10 cellular contexts compared by ENCODE assay signal in the genomic region with DNA sequence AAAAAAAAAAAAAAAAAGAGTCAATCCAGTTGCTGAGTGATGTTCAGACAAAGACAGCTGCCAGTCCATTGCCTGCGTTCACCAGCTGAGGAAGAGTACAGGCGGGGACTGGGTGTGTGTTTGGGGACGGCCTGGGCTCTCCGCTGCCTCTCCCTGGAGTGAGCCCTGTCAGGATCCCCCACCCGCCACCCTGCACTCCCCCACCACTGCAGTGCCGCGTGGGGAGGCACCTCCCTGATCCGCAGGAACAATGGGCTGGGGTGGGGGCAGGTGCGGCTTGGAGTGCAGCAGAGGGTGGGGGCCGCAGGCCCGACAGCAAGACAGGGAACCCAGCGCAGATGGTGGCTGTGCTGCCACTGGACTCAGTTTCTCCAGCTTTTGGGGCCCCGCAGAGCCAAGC. TPM values are rescaled to one million over a fixed set of nuclear protein-coding genes. Genes with fewer than 3 reads are reported as not detected.
DNase-seq lines count a peak whose midpoint lies in the region; ATAC-seq and TF ChIP-seq lines count a peak whose summit lies in the region.
"Had no signal": no experiment of that assay in that cellular context is flagged by ENCODE, and none has a peak within 500 bp of the region (broad histone marks: within the 10 kb centered on the region; RNA-seq: fewer than 3 reads in every experiment).

No MANE protein-coding gene starts in this region.

- CTCF ChIA-PET in BJ (lab: Yijun Ruan, JAX) = no interaction called here

- H3K36me3 Mint-ChIP-seq in T-helper 17 cell (ENCODE audit: low read depth) = peaks cover 11% of the 10 kb centered on the region

- no peak for TF ChIP-seq CTCF in BJ (IDR thresholded peaks at IDR 0.05; ENCODE audit: insufficient read depth, low read depth, low read length)

- H3K4me1 Mint-ChIP-seq in T-helper 17 cell = peaks cover 17% of the 10 kb centered on the region

- DNase-seq in BJ (ENCODE audit: low read depth) (no peak), T-helper 17 cell (no peak), iPS DF 6.9 (ENCODE audit: low read depth, low spot score) (no peak), putamen (ENCODE audit: low spot score) (peak; percentile 68), NCI-H2196 treated with DMSO at 0.1 percent for 48 hours (lab: John Stamatoyannopoulos, UW; ENCODE audit: unreplicated experiment) (no peak), NCI-H446 treated with DMSO at 0.1 percent for 48 hours (lab: John Stamatoyannopoulos, UW) (no peak), GDM1 (lab: John Stamatoyannopoulos, UW) (no peak)
- DNase-seq: activated CD8-positive, alpha-beta memory T cell treated with anti-CD3 and anti-CD28 coated beads, Interleukin-2, amount 50 U/mL, for 4 hours; cortex of kidney had no signal

- WGBS in iPS DF 6.9 (ENCODE audit: insufficient coverage, insufficient read length) = no CpG with 5 or more reads among the region's 13 CpGs

- POLR2A ChIA-PET in BJ (lab: Charles Lee) = no interaction called here

- no peak overlapping the region for H3K27ac ChIP-seq in iPS DF 6.9 (ENCODE audit: low read length)

- no peak overlapping the region for H3K27ac Mint-ChIP-seq in T-helper 17 cell

- H3K9me3 ChIP-seq in T-helper 17 cell (ENCODE audit: control insufficient read depth, low read length, poor library complexity, severe bottlenecking) (peaks cover 2% of the 10 kb centered on the region), iPS DF 6.9 (ENCODE audit: control insufficient read depth, insufficient read depth, low read length) (no peaks in the 10 kb centered on the region)

- peak overlapping the region; percentile 67 for H3K4me3 ChIP-seq in BJ (ENCODE audit: low read depth, low read length)
- H3K4me3 ChIP-seq in iPS DF 6.9 (ENCODE audit: low read length) = peak overlapping the region; percentile 88; the same call in 1 of the 2 replicates

- H3K27me3 Mint-ChIP-seq in T-helper 17 cell = peaks cover 62% of the 10 kb centered on the region

- H3K36me3 ChIP-seq in BJ (ENCODE audit: control insufficient read depth, insufficient read depth, low read length) = no peaks in the 10 kb centered on the region
- no peaks in the 10 kb centered on the region; the same call in 1 of the 2 replicates for H3K36me3 ChIP-seq in iPS DF 6.9 (ENCODE audit: control insufficient read depth, insufficient read depth, low read length)

- ATAC-seq in T-helper 17 cell (no peak), GM21381 (IDR thresholded peaks at IDR 0.05; ENCODE audit: unreplicated experiment) (no peak)

- no peaks in the 10 kb centered on the region for H3K27me3 ChIP-seq in BJ (ENCODE audit: control insufficient read depth, insufficient read depth, low read length)
- peaks cover 16% of the 10 kb centered on the region for H3K27me3 ChIP-seq in iPS DF 6.9 (ENCODE audit: control insufficient read depth, insufficient read depth, low read length)

- peak overlapping the region; percentile 39 for H3K4me3 Mint-ChIP-seq in T-helper 17 cell

- 0 out of 2 replicates have a peak, but pooled peaks cover 2% of the 10 kb centered on the region for H3K4me1 ChIP-seq in iPS DF 6.9 (ENCODE audit: control insufficient read depth, insufficient read depth, low read length)

RNA-seq across cellular contexts. Expression of a gene that starts 1.4 kb away (rescaled TPM):
- polyA plus RNA-seq in BJ (2011; rRNA removed) = 7.0 and 7.9 TPM in 2 replicates
- 7.6 and 9.0 TPM in 2 replicates for polyA minus RNA-seq in BJ (2011; rRNA and poly(A)+ RNA removed)
- under 1 TPM; 0.37 to 0.62 TPM for total RNA-seq in T-helper 17 cell
